30 cellular contexts compared by ENCODE assay signal in genomic region chr2:11068079-11068741, GRCh38.
"Had no signal": no experiment of that assay in that cellular context is flagged by ENCODE, and none has a peak within 500 bp of the region (broad histone marks: within the 10 kb centered on the region; RNA-seq: fewer than 3 reads in every experiment).

No MANE protein-coding gene starts in this region.

- H3K4me3 Mint-ChIP-seq: activated CD8-positive, alpha-beta T cell treated with anti-CD3 and anti-CD28 coated beads, Interleukin-2, amount 10 ng/mL, durations not matched to agents 7 days and 5 days; activated naive CD4-positive, alpha-beta T cell treated with anti-CD3 and anti-CD28 coated beads, Interleukin-2, amount 50 U/mL, for 24 hours; activated naive CD8-positive, alpha-beta T cell treated with anti-CD3 and anti-CD28 coated beads, Interleukin-2, amount 50 U/mL, for 24 hours; central memory CD8-positive, alpha-beta T cell; T-helper 1 cell treated with Interleukin-12 subunit alpha and Interleukin-12 subunit beta and Interleukin-4 antibody, amounts not matched to agents 30 μg/mL and 1 μg/mL, for 36 hours; WTC11 had no signal

- H3K4me1 Mint-ChIP-seq: activated naive CD8-positive, alpha-beta T cell treated with anti-CD3 and anti-CD28 coated beads, Interleukin-2, amount 50 U/mL, for 24 hours; central memory CD8-positive, alpha-beta T cell had no signal

- ATAC-seq: activated CD8-positive, alpha-beta T cell treated with anti-CD3 and anti-CD28 coated beads, Interleukin-2, amount 10 ng/mL, durations not matched to agents 7 days and 5 days; activated naive CD8-positive, alpha-beta T cell treated with anti-CD3 and anti-CD28 coated beads, Interleukin-2, amount 50 U/mL, for 24 hours; body of pancreas; K562; PC-3; SK-N-SH treated with all-trans-retinoic acid at 6 μM for 48 hours; WTC11 had no signal

- H3K36me3 Mint-ChIP-seq: activated naive CD4-positive, alpha-beta T cell treated with anti-CD3 and anti-CD28 coated beads, Interleukin-2, amount 50 U/mL, for 24 hours; WTC11 had no signal

- H3K27ac Mint-ChIP-seq: activated CD8-positive, alpha-beta T cell treated with anti-CD3 and anti-CD28 coated beads, Interleukin-2, amount 10 ng/mL, durations not matched to agents 7 days and 5 days; activated naive CD4-positive, alpha-beta T cell treated with anti-CD3 and anti-CD28 coated beads, Interleukin-2, amount 50 U/mL, for 24 hours; activated naive CD8-positive, alpha-beta T cell treated with anti-CD3 and anti-CD28 coated beads, Interleukin-2, amount 50 U/mL, for 24 hours; T-helper 1 cell treated with Interleukin-12 subunit alpha and Interleukin-12 subunit beta and Interleukin-4 antibody, amounts not matched to agents 30 μg/mL and 1 μg/mL, for 36 hours; WTC11 had no signal

- DNase-seq: activated CD4-positive, alpha-beta T cell treated with anti-CD3 and anti-CD28 coated beads for 48 hours; activated CD4-positive, alpha-beta T cell treated with anti-CD3 and anti-CD28 coated beads, Interleukin-2, amount 50 U/mL, for 4 hours; activated CD4-positive, CD25-positive, alpha-beta regulatory T cell treated with anti-CD3 and anti-CD28 coated beads, Interleukin-2, amount 50 U/mL, for 72 hours; activated CD8-positive, alpha-beta memory T cell treated with anti-CD3 and anti-CD28 coated beads, Interleukin-2, amount 50 U/mL, for 48 hours; activated CD8-positive, alpha-beta T cell treated with anti-CD3 and anti-CD28 coated beads, Interleukin-2, amount 10 ng/mL, durations not matched to agents 7 days and 5 days; activated effector memory CD4-positive, alpha-beta T cell treated with Interleukin-2 at 50 U/mL for 16 hours; activated naive CD4-positive, alpha-beta T cell; activated naive CD8-positive, alpha-beta T cell treated with anti-CD3 and anti-CD28 coated beads, Interleukin-2, amount 50 U/mL, for 24 hours; activated T-cell treated with anti-CD3 and anti-CD28 coated beads, Interleukin-2, amount 50 U/mL, for 1 hour; amniotic stem cell; body of pancreas; Karpas-422; MM.1S; NCI-H1105 treated with DMSO at 0.1 percent for 48 hours; NCI-H1436 treated with DMSO at 0.1 percent for 48 hours; NCI-H2029 treated with DMSO at 0.1 percent for 48 hours; NCI-H345; NCI-H510A; NCI-H69; PC-3; SHP77 had no signal

- H3K27ac ChIP-seq: ascending aorta, body of pancreas, SJSA1 had no signal

- FAIRE-seq: K562, RCC 7860 had no signal

- H3K36me3 ChIP-seq: ascending aorta, SJSA1 had no signal

- H3K4me1 ChIP-seq: ascending aorta, body of pancreas had no signal

- H3K9me3 Mint-ChIP-seq: activated naive CD4-positive, alpha-beta T cell treated with anti-CD3 and anti-CD28 coated beads, Interleukin-2, amount 50 U/mL, for 24 hours; activated naive CD8-positive, alpha-beta T cell treated with anti-CD3 and anti-CD28 coated beads, Interleukin-2, amount 50 U/mL, for 24 hours; T-helper 1 cell treated with Interleukin-12 subunit alpha and Interleukin-12 subunit beta and Interleukin-4 antibody, amounts not matched to agents 30 μg/mL and 1 μg/mL, for 36 hours had no signal

- H3K27me3 ChIP-seq: ascending aorta, body of pancreas, SJSA1 had no signal

- H3K4me3 ChIP-seq: ascending aorta, body of pancreas, K562, SJSA1 had no signal

- H3K9me3 ChIP-seq: ascending aorta, body of pancreas, SJSA1 had no signal
